7 cellular contexts compared by ENCODE assay signal in the genomic region with DNA sequence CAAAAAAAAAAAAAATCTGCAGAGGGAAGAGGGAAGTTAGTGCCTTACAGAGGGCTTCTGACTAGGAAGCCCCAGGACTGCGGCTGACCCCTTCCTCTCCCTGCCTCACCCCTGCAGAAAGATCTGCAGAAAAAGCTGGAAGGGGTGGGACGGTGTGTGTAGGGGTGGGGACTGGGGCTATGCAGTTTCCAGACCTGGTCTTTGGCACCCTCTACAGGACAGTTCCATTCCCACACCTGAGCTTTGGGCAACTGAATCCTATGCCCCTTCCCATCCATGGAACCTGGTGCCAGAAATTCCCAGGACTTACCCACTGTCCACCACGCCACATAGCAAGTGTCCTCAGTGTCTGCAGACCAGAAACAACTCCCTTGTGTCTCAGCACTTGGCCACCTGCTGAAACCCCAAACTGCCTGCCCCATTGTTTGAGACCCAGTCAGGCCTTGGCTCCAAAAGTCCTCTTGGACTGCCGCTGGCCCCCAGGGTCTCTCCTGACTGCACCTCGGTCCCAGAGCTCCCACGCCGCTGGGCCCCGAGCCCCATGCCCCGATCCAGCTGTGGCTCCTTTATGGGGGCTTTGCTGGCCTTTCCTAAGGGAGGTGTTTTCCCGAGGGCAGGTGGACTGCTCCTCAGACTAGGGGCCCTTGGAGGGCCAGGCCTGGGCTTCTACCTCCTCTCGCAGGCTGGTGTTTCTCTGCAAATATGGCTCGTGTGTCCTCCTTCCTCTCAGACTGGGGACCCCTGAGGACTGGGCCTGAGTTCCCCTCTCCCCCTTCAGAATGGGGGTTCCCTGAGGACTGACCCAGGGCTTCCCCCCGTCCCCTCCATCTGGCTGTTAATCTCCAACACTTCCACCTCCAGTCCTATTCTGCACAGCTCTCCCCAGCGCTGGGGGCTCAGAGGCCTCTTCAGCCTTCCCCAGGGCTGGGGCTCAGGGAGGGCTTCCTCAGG.
A peak's percentile ranks its signal among the peaks of the same experiment; 100 is the strongest.
DNase-seq lines count a peak whose midpoint lies in the region; ATAC-seq and TF ChIP-seq lines count a peak whose summit lies in the region.
"Not testable (repeated sequence)": the region's sequence is repeated elsewhere in the genome, so short reads cannot be mapped to it uniquely, and the experiment has no call there.

No MANE protein-coding gene starts in this region.

- not testable (repeated sequence) for H3K4me1 ChIP-seq in DND-41 (ENCODE audit: insufficient read depth, low read length); HAP-1; adrenal gland (replicated peaks in 1 of 2)
- H3K4me1 ChIP-seq in RWPE2 (ENCODE audit: insufficient read depth, poor library complexity, severe bottlenecking): peaks cover 12% of the 10 kb centered on the region

- H3K36me3 ChIP-seq in DND-41 (ENCODE audit: insufficient read depth, low read length); HAP-1 (replicated peaks); RWPE2 (ENCODE audit: low read depth); adrenal gland (replicated peaks in 1 of 2): not testable (repeated sequence)

- peak; percentile 53 for TF ChIP-seq CTCF in DND-41 (IDR thresholded peaks at IDR 0.05; ENCODE audit: borderline replicate concordance, extremely low read depth, low read length, poor library complexity, severe bottlenecking)
- TF ChIP-seq CTCF in RWPE2 (IDR thresholded peaks at IDR 0.05; ENCODE audit: poor library complexity, severe bottlenecking): peak; percentile 66
- peak; percentile 23 to 47 (median 44) for TF ChIP-seq CTCF in adrenal gland (IDR thresholded peaks at IDR 0.05)
- peak; percentile 23 for TF ChIP-seq CTCF in foreskin fibroblast (IDR thresholded peaks at IDR 0.05; ENCODE audit: low read depth, low read length)

- peak; percentile 37 for DNase-seq in DND-41
- peak; percentile 7 to 67 for DNase-seq in HAP-1 (ENCODE audit: low spot score in 2 of 2)
- peak in 2 of 3 experiments; percentile 0 to 2 for DNase-seq in NCI-H1417 (lab: John Stamatoyannopoulos, UW)
- DNase-seq in RWPE2 (ENCODE audit: low spot score): not testable (repeated sequence)
- peak in 5 of 7 donors; percentile 19 to 58 (median 27) for DNase-seq in adrenal gland
- DNase-seq in foreskin fibroblast: peak in 1 of 2 donors; percentile 6
- DNase-seq in myocyte (ENCODE audit: low read depth): peak; percentile 5

- H3K4me3 ChIP-seq in DND-41 (ENCODE audit: low read depth in 1 of 2, low read length in 2 of 2); HAP-1; RWPE2 (ENCODE audit: severe bottlenecking); adrenal gland; foreskin fibroblast (ENCODE audit: low read depth in 1 of 2, low read length in 2 of 2): not testable (repeated sequence)

- not testable (repeated sequence) for H3K9me3 ChIP-seq in DND-41 (ENCODE audit: insufficient read depth, low read length, severe bottlenecking); HAP-1; RWPE2 (ENCODE audit: severe bottlenecking); adrenal gland (replicated peaks in 1 of 3)

- TF ChIP-seq POLR2A in adrenal gland (IDR thresholded peaks at IDR 0.05): not testable (repeated sequence)

- not testable (repeated sequence) for H2AFZ ChIP-seq in DND-41 (ENCODE audit: low read depth, low read length)

- not testable (repeated sequence) for H4K20me1 ChIP-seq in DND-41 (ENCODE audit: insufficient read depth, low read length)

- not testable (repeated sequence) for H3K27ac ChIP-seq in DND-41 (ENCODE audit: low read length); RWPE2 (ENCODE audit: poor library complexity, severe bottlenecking); adrenal gland

- not testable (repeated sequence) for ATAC-seq in DND-41 (ENCODE audit: insufficient read depth, low read depth); RWPE2 (ENCODE audit: low read depth)

- H3K4me2 ChIP-seq in DND-41 (ENCODE audit: insufficient read depth, low read length): not testable (repeated sequence)

- intact Hi-C loops in adrenal gland (cut with DNase I): not testable (repeated sequence)

- not testable (repeated sequence) for H3K9ac ChIP-seq in DND-41 (ENCODE audit: low read depth, low read length)

- H3K27me3 ChIP-seq in DND-41 (ENCODE audit: insufficient read depth, low read length, poor library complexity); HAP-1 (ENCODE audit: low read depth); RWPE2 (ENCODE audit: insufficient read depth, poor library complexity, severe bottlenecking); adrenal gland: not testable (repeated sequence)

- 54 to 73% (median 55%) methylated on average over 5 to 14 of the region's 14 CpGs for WGBS in adrenal gland, 4 donors

- H3K79me2 ChIP-seq in DND-41 (ENCODE audit: insufficient read depth, low read length): not testable (repeated sequence)

- in situ Hi-C loops in HAP-1 (cut with MboI; ENCODE audit: low sequenced_read_pairs): not testable (repeated sequence)
